2 cellular contexts compared by ENCODE assay signal in the genomic region with DNA sequence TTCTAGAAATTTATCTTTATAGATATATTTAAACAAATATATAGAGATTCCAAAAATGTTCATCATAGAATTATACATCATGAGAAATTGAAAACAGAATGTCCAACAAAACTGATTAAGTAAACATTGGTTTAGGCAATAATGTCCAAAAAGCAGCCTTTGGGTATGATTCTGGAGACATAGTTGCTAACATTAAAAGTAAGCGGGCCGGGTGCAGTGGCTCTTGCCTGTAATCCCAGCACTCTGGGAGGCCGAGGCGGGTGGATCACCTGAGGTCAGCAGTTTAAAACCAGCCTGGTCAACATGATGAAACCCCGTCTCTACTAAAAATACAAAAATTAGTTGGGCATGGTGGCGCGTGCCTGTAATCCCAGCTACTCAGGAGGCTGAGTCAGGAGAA. TPM values are rescaled to one million over a fixed set of nuclear protein-coding genes. Genes with fewer than 3 reads are reported as not detected.
"Had no signal": no experiment of that assay in that cellular context is flagged by ENCODE, and none has a peak within 500 bp of the region (broad histone marks: within the 10 kb centered on the region; RNA-seq: fewer than 3 reads in every experiment).

No MANE protein-coding gene starts in this region.

RNA-seq across cellular contexts. Expression of gene UBE2U, which starts 20.8 kb away (rescaled TPM):
- total RNA-seq: OCI-LY7, SJSA1 had no signal
